ENCODE assay signal across 8 cellular contexts in genomic region chr15:90664650-90665287, GRCh38. TPM values are rescaled to one million over a fixed set of nuclear protein-coding genes. Genes with fewer than 3 reads are reported as not detected.
DNase-seq lines count a peak whose midpoint lies in the region; ATAC-seq and TF ChIP-seq lines count a peak whose summit lies in the region.

No MANE protein-coding gene starts in this region.

- BruUV-seq in PC-9 (replicated peaks; lab: Mats Ljungman, UMichigan) = TSS peak; percentile 51

- no peak for TF ChIP-seq CTCF in PC-9 (conservative IDR thresholded peaks at IDR 0.05)

- peaks cover 27% of the 10 kb centered on the region; the same call in 1 of the 2 replicates for H3F3A ChIP-seq in PC-9 (ENCODE audit: insufficient read depth, low read depth)

- CTCF ChIA-PET in CD4-positive, alpha-beta memory T cell (lab: Charles Lee; ENCODE audit: partially characterized antibody) = no interaction called here
- CTCF ChIA-PET in PC-9 (lab: Charles Lee) = interaction anchor here (0.5 to 0.6 kb wide), 2 partner anchors 49 to 617 kb away, joined by 3 to 4 read pairs; no protein-coding TSS in a partner anchor

- peaks cover 0 to 1% of the 10 kb centered on the region in 2 donors for H3K36me3 Mint-ChIP-seq in CD4-positive, alpha-beta memory T cell

- peak overlapping the region; percentile 90 for H2AFZ ChIP-seq in PC-9

- peaks cover 40% of the 10 kb centered on the region for H3K4me1 ChIP-seq in CD4-positive, alpha-beta memory T cell (ENCODE audit: insufficient read depth, low read length)
- H3K4me1 ChIP-seq in PC-9 (replicated peaks; ENCODE audit: insufficient read depth) = peaks cover 43% of the 10 kb centered on the region

- peaks cover 36 to 53% (median 41%) of the 10 kb centered on the region in 4 donors for H3K4me1 Mint-ChIP-seq in CD4-positive, alpha-beta memory T cell

- ATAC-seq in GM21723 (IDR thresholded peaks at IDR 0.05; ENCODE audit: unreplicated experiment) = peak; percentile 10
- no peak for ATAC-seq in HG02571 (IDR thresholded peaks at IDR 0.05; ENCODE audit: unreplicated experiment)

- H3K4me3 ChIP-seq in CD4-positive, alpha-beta memory T cell (ENCODE audit: low read length in 2 of 2) = peak overlapping the region in 1 of 2 donors; percentile 57
- H3K4me3 ChIP-seq in PC-9 = peak overlapping the region; percentile 75

- H3K27ac Mint-ChIP-seq in CD4-positive, alpha-beta memory T cell = peak overlapping the region in 5 of 7 donors; percentile 22 to 78 (median 76)

- H3K4me3 Mint-ChIP-seq in CD4-positive, alpha-beta memory T cell = peak overlapping the region; percentile 68 to 86 (median 79)

- intact Hi-C loops in CD4-positive, alpha-beta memory T cell (cut with micrococcal nuclease) = no loop called here
- intact Hi-C loops in PC-9 (cut with micrococcal nuclease; ENCODE audit: unreplicated experiment) = loop anchor here (5.0 kb wide), 2 partner anchors 208 to 1973 kb away; no protein-coding TSS in a partner anchor

- POLR2A ChIA-PET in CD4-positive, alpha-beta memory T cell (lab: Charles Lee; ENCODE audit: partially characterized antibody) = interaction anchor here (0.6 to 1.3 kb wide), 2 partner anchors 12 to 23 kb away, joined by 4 to 6 read pairs; no protein-coding TSS in a partner anchor
- POLR2A ChIA-PET in PC-9 (lab: Charles Lee; ENCODE audit: unreplicated experiment) = interaction anchor here (0.5 kb wide), 1 partner anchor 192 kb away, joined by 3 read pairs; no protein-coding TSS in a partner anchor

- no peaks in the 10 kb centered on the region for H3K36me3 ChIP-seq in CD4-positive, alpha-beta memory T cell (ENCODE audit: insufficient read depth, low read length)
- no peaks in the 10 kb centered on the region for H3K36me3 ChIP-seq in PC-9 (ENCODE audit: low read depth)

- no peaks in the 10 kb centered on the region for H4K20me1 ChIP-seq in PC-9 (ENCODE audit: insufficient read depth)

- H3K27me3 Mint-ChIP-seq in CD4-positive, alpha-beta memory T cell = peaks cover 16 to 24% of the 10 kb centered on the region in 2 donors

- H3K9me2 ChIP-seq in PC-9 (ENCODE audit: insufficient read depth) = no peaks in the 10 kb centered on the region

- peaks cover 7% of the 10 kb centered on the region; the same call in 1 of the 2 replicates for H3K79me2 ChIP-seq in PC-9 (ENCODE audit: low read depth)

- H3K4me2 ChIP-seq in PC-9 = peak overlapping the region; percentile 93

- no peaks in the 10 kb centered on the region for H3K9me3 ChIP-seq in CD4-positive, alpha-beta memory T cell (ENCODE audit: control insufficient read depth in 1 of 2, low read length in 2 of 2)
- H3K9me3 ChIP-seq in PC-9 (ENCODE audit: insufficient read depth, low read depth) = no peaks in the 10 kb centered on the region

- DNase-seq in CD4-positive, alpha-beta memory T cell = no peak
- DNase-seq in PC-9 (peak in 1 of 2 experiments; percentile 11), epidermal melanocyte (ENCODE audit: insufficient read length, low spot score) (peak; percentile 38), myocyte (ENCODE audit: low read depth) (peak; percentile 49), NK-92 (lab: John Stamatoyannopoulos, UW; ENCODE audit: unreplicated experiment) (no peak), ecto neural progenitor cell (ENCODE audit: low spot score) (no peak)

- no peak overlapping the region for H3K27ac ChIP-seq in CD4-positive, alpha-beta memory T cell (ENCODE audit: low read depth, low read length)
- peak overlapping the region; percentile 56; the same call in 1 of the 2 replicates for H3K27ac ChIP-seq in PC-9

- H3K9me3 Mint-ChIP-seq in CD4-positive, alpha-beta memory T cell = peaks cover 0 to 4% (median 0%) of the 10 kb centered on the region in 8 donors

- H3K27me3 ChIP-seq in CD4-positive, alpha-beta memory T cell (ENCODE audit: insufficient read depth, low read length) = peaks cover 12% of the 10 kb centered on the region
- no peaks in the 10 kb centered on the region for H3K27me3 ChIP-seq in PC-9 (ENCODE audit: insufficient read depth, low read depth)

RNA-seq across cellular contexts. Expression of gene BLM, which starts 52.4 kb away (rescaled TPM):
- total RNA-seq in CD4-positive, alpha-beta memory T cell = 1 to 10 TPM; 6.5 to 8.9 TPM
- 1 to 10 TPM; 1.2 to 5.5 TPM for polyA plus RNA-seq in CD4-positive, alpha-beta memory T cell
- total RNA-seq in PC-9 (2021) (15.1 and 19.1 TPM in 2 replicates), myocyte (0.67 and 2.0 TPM in 2 replicates)
- 0.18 TPM for polyA plus RNA-seq in myocyte (2012)

Comparison
In these comparisons a context has a peak if more than half of its experiments do, and no peak if none do; other contexts are left out.
1. DNase-seq: peak in epidermal melanocyte (single experiment) and myocyte (single experiment); none in CD4-positive, alpha-beta memory T cell (0 of 5), NK-92 (single experiment) and ecto neural progenitor cell (single experiment).